20 cellular contexts compared by ENCODE assay signal in genomic region chr22:22702874-22703570, GRCh38. TPM values are rescaled to one million over a fixed set of nuclear protein-coding genes. Genes with fewer than 3 reads are reported as not detected.
"Had no signal": no experiment of that assay in that cellular context is flagged by ENCODE, and none has a peak within 500 bp of the region (broad histone marks: within the 10 kb centered on the region; RNA-seq: fewer than 3 reads in every experiment).

No MANE protein-coding gene starts in this region.

- H3K27me3 ChIP-seq: right lobe of liver, upper lobe of left lung had no signal

- H3K4me3 Mint-ChIP-seq: activated CD4-positive, alpha-beta memory T cell treated with anti-CD3 and anti-CD28 coated beads, Interleukin-2, amount 10 ng/mL, durations not matched to agents 7 days and 5 days; activated CD4-positive, alpha-beta T cell treated with anti-CD3 and anti-CD28 coated beads for 36 hours; activated T-helper 17 cell treated with anti-CD3 and anti-CD28 coated beads, Interleukin-2, amount 50 U/mL, for 72 hours; immature natural killer cell; naive thymus-derived CD8-positive, alpha-beta T cell; T-cell had no signal

- H3K27ac ChIP-seq: dorsolateral prefrontal cortex, psoas muscle, suprapubic skin, upper lobe of left lung, VCaP had no signal

- H3K9me3 Mint-ChIP-seq: activated CD4-positive, alpha-beta memory T cell treated with anti-CD3 and anti-CD28 coated beads, Interleukin-2, amount 10 ng/mL, durations not matched to agents 7 days and 5 days; activated naive CD4-positive, alpha-beta T cell treated with anti-CD3 and anti-CD28 coated beads, Interleukin-2, amount 50 U/mL, for 72 hours; activated T-helper 17 cell treated with anti-CD3 and anti-CD28 coated beads, Interleukin-2, amount 50 U/mL, for 72 hours; immature natural killer cell; naive thymus-derived CD8-positive, alpha-beta T cell; T-cell had no signal

- H3K36me3 ChIP-seq: right lobe of liver, suprapubic skin, upper lobe of left lung had no signal

- H3K27me3 Mint-ChIP-seq: activated CD4-positive, alpha-beta T cell treated with anti-CD3 and anti-CD28 coated beads for 36 hours; naive thymus-derived CD8-positive, alpha-beta T cell; T-cell had no signal

- H3K4me3 ChIP-seq: dorsolateral prefrontal cortex, lung, mucosa of descending colon, psoas muscle, right lobe of liver, suprapubic skin, upper lobe of left lung had no signal

- ATAC-seq: activated CD4-positive, alpha-beta T cell treated with anti-CD3 and anti-CD28 coated beads for 36 hours; naive thymus-derived CD8-positive, alpha-beta T cell; T-cell had no signal

- H3K4me1 Mint-ChIP-seq: activated CD4-positive, alpha-beta memory T cell treated with anti-CD3 and anti-CD28 coated beads, Interleukin-2, amount 10 ng/mL, durations not matched to agents 7 days and 5 days; activated CD4-positive, alpha-beta T cell treated with anti-CD3 and anti-CD28 coated beads for 36 hours; activated T-helper 17 cell treated with anti-CD3 and anti-CD28 coated beads, Interleukin-2, amount 50 U/mL, for 72 hours; T-cell had no signal

- H3K9me3 ChIP-seq: mucosa of descending colon, psoas muscle, right lobe of liver, suprapubic skin, upper lobe of left lung had no signal

- H3K27ac Mint-ChIP-seq: activated CD4-positive, alpha-beta memory T cell treated with anti-CD3 and anti-CD28 coated beads, Interleukin-2, amount 10 ng/mL, durations not matched to agents 7 days and 5 days; activated CD4-positive, alpha-beta T cell treated with anti-CD3 and anti-CD28 coated beads for 36 hours; activated T-helper 17 cell treated with anti-CD3 and anti-CD28 coated beads, Interleukin-2, amount 50 U/mL, for 72 hours; T-cell had no signal

- H3K4me1 ChIP-seq: psoas muscle, suprapubic skin, upper lobe of left lung had no signal

- DNase-seq: activated CD4-positive, alpha-beta memory T cell treated with anti-CD3 and anti-CD28 coated beads, Interleukin-2, amount 10 ng/mL, durations not matched to agents 7 days and 5 days; dorsolateral prefrontal cortex; immature natural killer cell; left cardiac atrium; naive thymus-derived CD8-positive, alpha-beta T cell; occipital lobe; psoas muscle; stimulated activated CD4-positive, alpha-beta T cell treated with anti-CD3 and anti-CD28 coated beads, Interleukin-2, amount 100 ng/mL, for 48 hours; T-cell had no signal

RNA-seq across cellular contexts. Expression of gene GGTLC2, which starts 58.6 kb away (rescaled TPM):
- total RNA-seq: activated CD4-positive, alpha-beta memory T cell treated with anti-CD3 and anti-CD28 coated beads, Interleukin-2, amount 10 ng/mL, durations not matched to agents 7 days and 5 days; activated CD4-positive, alpha-beta T cell treated with anti-CD3 and anti-CD28 coated beads for 36 hours; activated naive CD4-positive, alpha-beta T cell treated with anti-CD3 and anti-CD28 coated beads, Interleukin-2, amount 50 U/mL, for 72 hours; activated T-helper 17 cell treated with anti-CD3 and anti-CD28 coated beads, Interleukin-2, amount 50 U/mL, for 72 hours; esophagus mucosa; fibroblast of villous mesenchyme; left cardiac atrium; mucosa of descending colon; naive thymus-derived CD8-positive, alpha-beta T cell; occipital lobe; psoas muscle; right lobe of liver; suprapubic skin; T-cell had no signal
- polyA plus RNA-seq: immature natural killer cell; naive thymus-derived CD8-positive, alpha-beta T cell; psoas muscle had no signal
